Comparison of ENCODE assay signal across 1 cellular context in genomic region chr19:45900661-45901431, GRCh38.
TF ChIP-seq lines count a peak whose summit lies in the region.

No MANE protein-coding gene starts in this region.

TF ChIP-seq in endothelial cell of umbilical vein, 7 proteins besides CTCF, POLR2A, EP300 and RAD21:
- TF ChIP-seq MYC (IDR thresholded peaks at IDR 0.05; ENCODE audit: low read depth, low read length) = no peak
TF ChIP-seq in endothelial cell of umbilical vein: peak in this region for 0.
